25 cellular contexts compared by ENCODE assay signal in genomic region chr5:15618938-15619337, GRCh38.
"Had no signal": no experiment of that assay in that cellular context is flagged by ENCODE, and none has a peak within 500 bp of the region (broad histone marks: within the 10 kb centered on the region; RNA-seq: fewer than 3 reads in every experiment).

No MANE protein-coding gene starts in this region.

- H3K4me1 Mint-ChIP-seq: naive B cell had no signal

- FAIRE-seq: colon, islet of Langerhans, keratinocyte had no signal

- H3K27me3 Mint-ChIP-seq: naive B cell had no signal

- H3K27me3 ChIP-seq: dorsolateral prefrontal cortex, esophagus squamous epithelium, gastrocnemius medialis, heart right ventricle, left lung had no signal

- H3K4me1 ChIP-seq: gastrocnemius medialis, left lung, lower lobe of right lung had no signal

- H3K4me3 ChIP-seq: coronary artery, dorsolateral prefrontal cortex, esophagus squamous epithelium, gastrocnemius medialis, heart right ventricle, left lung, lower lobe of right lung, mucosa of descending colon had no signal

- H3K27ac ChIP-seq: coronary artery, dorsolateral prefrontal cortex, epithelial cell of prostate, esophagus squamous epithelium, gastrocnemius medialis, heart right ventricle, left lung, lower lobe of right lung had no signal

- DNase-seq: dermis blood vessel endothelial cell; dorsolateral prefrontal cortex; effector CD4-positive, alpha-beta T cell; effector memory CD4-positive, alpha-beta T cell; erythroblast; esophagus squamous epithelium; foreskin fibroblast; foreskin melanocyte; gastrocnemius medialis; glutamatergic neuron; heart right ventricle; hippocampal formation; left cardiac atrium; left lung; left ventricle myocardium superior; lower lobe of right lung; mucosa of descending colon; naive B cell had no signal

- H3K27ac Mint-ChIP-seq: mesothelial cell of epicardium had no signal

- H3K36me3 ChIP-seq: esophagus squamous epithelium, gastrocnemius medialis, left lung, lower lobe of right lung had no signal

- H3K4me3 Mint-ChIP-seq: mesothelial cell of epicardium, naive B cell had no signal

- H3K36me3 Mint-ChIP-seq: naive B cell had no signal

- ATAC-seq: esophagus mucosa, gastrocnemius medialis, heart right ventricle, left cardiac atrium, left lung, left ventricle myocardium superior, lower lobe of right lung, mucosa of descending colon had no signal

- H3K9me3 ChIP-seq: esophagus squamous epithelium, gastrocnemius medialis, heart right ventricle, left lung, lower lobe of right lung, mucosa of descending colon had no signal
